22 cellular contexts compared by ENCODE assay signal in the genomic region with DNA sequence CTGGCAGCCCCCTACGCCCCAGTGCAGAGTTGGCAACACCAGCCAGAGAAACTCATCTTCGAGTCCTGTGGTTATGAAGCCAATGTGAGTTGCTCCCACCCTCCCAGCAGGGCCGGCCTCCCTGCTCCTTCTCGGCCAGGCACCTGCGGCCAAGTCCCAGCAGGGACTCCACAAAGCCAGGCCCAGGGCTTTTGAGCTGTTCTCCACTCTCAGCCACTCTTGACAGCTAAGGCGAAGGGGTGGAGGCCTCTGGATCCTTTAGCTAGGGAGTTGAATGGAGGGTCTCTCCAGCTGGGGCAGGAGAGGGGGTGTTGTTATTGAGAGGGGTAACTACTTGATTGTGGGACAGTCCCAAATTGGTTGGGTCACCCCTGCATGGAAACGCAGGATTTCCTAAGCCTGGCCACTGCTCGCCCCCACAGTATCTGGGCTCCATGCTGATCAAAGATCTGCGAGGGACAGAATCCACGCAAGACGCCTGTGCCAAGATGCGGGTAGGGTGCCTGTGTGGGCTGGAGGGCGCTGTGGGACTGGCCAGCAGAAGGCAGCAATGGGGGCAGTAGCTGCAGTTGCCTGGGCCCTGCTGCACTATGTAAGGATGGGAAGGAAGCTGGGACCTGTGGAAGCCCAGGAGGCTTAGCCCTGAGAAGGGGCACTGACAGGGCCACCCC. TPM values are rescaled to one million over a fixed set of nuclear protein-coding genes. Genes with fewer than 3 reads are reported as not detected.
A peak's percentile ranks its signal among the peaks of the same experiment; 100 is the strongest.
DNase-seq lines count a peak whose midpoint lies in the region; ATAC-seq and TF ChIP-seq lines count a peak whose summit lies in the region.
"Had no signal": no experiment of that assay in that cellular context is flagged by ENCODE, and none has a peak within 500 bp of the region (broad histone marks: within the 10 kb centered on the region; RNA-seq: fewer than 3 reads in every experiment).

No MANE protein-coding gene starts in this region.

- H4K91ac ChIP-seq in H9 (ENCODE audit: insufficient read length, low read depth, low read length): no peak overlapping the region

- H3K9ac ChIP-seq in H9 (ENCODE audit: extremely low read depth, insufficient read length, low read length): no peak overlapping the region

- H2BK20ac ChIP-seq in H9 (ENCODE audit: low read depth, low read length, poor library complexity, severe bottlenecking): no peak overlapping the region

- no peak overlapping the region for H3K23ac ChIP-seq in H9 (ENCODE audit: insufficient read length, low read depth, low read length)

- H3K9me3 ChIP-seq in Caco-2: no peaks in the 10 kb centered on the region
- H3K9me3 ChIP-seq in H9 (ENCODE audit: control insufficient read depth, low read depth, low read length): no peaks in the 10 kb centered on the region
- no peaks in the 10 kb centered on the region for H3K9me3 ChIP-seq in osteoblast (ENCODE audit: low read depth, low read length)
- no peaks in the 10 kb centered on the region for H3K9me3 ChIP-seq in naive thymus-derived CD4-positive, alpha-beta T cell (ENCODE audit: control insufficient read depth in 2 of 3, low read length in 3 of 3)
- H3K9me3 ChIP-seq: body of pancreas had no signal

- no peak overlapping the region for H3K4me3 ChIP-seq in Caco-2 (ENCODE audit: low read depth, low read length)
- no peak overlapping the region for H3K4me3 ChIP-seq in dorsolateral prefrontal cortex
- no peak overlapping the region for H3K4me3 ChIP-seq in osteoblast (ENCODE audit: insufficient read depth, low read length)
- no peak overlapping the region for H3K4me3 ChIP-seq in naive thymus-derived CD4-positive, alpha-beta T cell (ENCODE audit: low read length)
- H3K4me3 ChIP-seq: body of pancreas had no signal

- no peaks in the 10 kb centered on the region for H3K23me2 ChIP-seq in H9 (ENCODE audit: insufficient read length, low read depth, low read length, poor library complexity, severe bottlenecking)

- H3K14ac ChIP-seq in H9 (ENCODE audit: insufficient read depth, low read length): no peak overlapping the region; the same call in 1 of the 2 replicates

- no peak overlapping the region for H3K4me3 Mint-ChIP-seq in Caco-2 (ENCODE audit: unreplicated experiment)
- H3K4me3 Mint-ChIP-seq in H9: no peak overlapping the region; a peak in 1 of 5 replicates
- no peak overlapping the region for H3K4me3 Mint-ChIP-seq in naive thymus-derived CD4-positive, alpha-beta T cell
- H3K4me3 Mint-ChIP-seq: activated naive CD8-positive, alpha-beta T cell; activated T-helper 1 cell treated with anti-CD3 and anti-CD28 coated beads, Interleukin-12 subunit alpha, Interleukin-12 subunit beta, Interleukin-2, Interleukin-4 antibody, amounts not matched to agents 30 ng/mL and 10 ng/mL and 1 ng/mL, durations not matched to agents 14 hours and 24 hours and 36 hours; CD4-positive, alpha-beta memory T cell had no signal

- CTCF ChIA-PET in Caco-2 (lab: Charles Lee): interaction anchor here (0.6 kb wide), 1 partner anchor 13 kb away, joined by 3 read pairs; no protein-coding TSS in a partner anchor
- CTCF ChIA-PET in naive thymus-derived CD4-positive, alpha-beta T cell (lab: Charles Lee): interaction anchor here (1.1 kb wide), 1 partner anchor 10 kb away, joined by 4 read pairs; no protein-coding TSS in a partner anchor

- BruUV-seq in Caco-2 (replicated peaks; lab: Mats Ljungman, UMichigan): no TSS peak

- intact Hi-C loops in Caco-2 (cut with micrococcal nuclease; ENCODE audit: unreplicated experiment) (no loop called here), dorsolateral prefrontal cortex (cut with DNase I) (no loop called here)
- intact Hi-C loops in naive thymus-derived CD4-positive, alpha-beta T cell (cut with micrococcal nuclease): no loop called here

- H3K27me3 ChIP-seq in Caco-2 (replicated peaks; ENCODE audit: control insufficient read depth, insufficient read depth, low read length) (no peaks in the 10 kb centered on the region), H9 (ENCODE audit: insufficient read depth, low read length) (no peaks in the 10 kb centered on the region), dorsolateral prefrontal cortex (no peaks in the 10 kb centered on the region), osteoblast (ENCODE audit: insufficient read depth, low read length) (no peaks in the 10 kb centered on the region)
- H3K27me3 ChIP-seq in naive thymus-derived CD4-positive, alpha-beta T cell (ENCODE audit: control insufficient read depth in 2 of 2, insufficient read depth in 2 of 2, low read length in 2 of 2): no peaks in the 10 kb centered on the region
- H3K27me3 ChIP-seq: body of pancreas had no signal

- no peak for TF ChIP-seq CTCF in Caco-2 (IDR thresholded peaks at IDR 0.05; ENCODE audit: insufficient read depth in 1 of 2, low read depth in 1 of 2, low read length in 1 of 2, severe bottlenecking in 1 of 2, unreplicated experiment in 1 of 2)
- no peak for TF ChIP-seq CTCF in H9 (conservative IDR thresholded peaks at IDR 0.05)
- TF ChIP-seq CTCF in dorsolateral prefrontal cortex (IDR thresholded peaks at IDR 0.05 in 54 of 56, conservative IDR thresholded peaks at IDR 0.05 in 2 of 56; ENCODE audit: low read depth in 1 of 56, partially characterized antibody in 56 of 56): no peak
- no peak for TF ChIP-seq CTCF in osteoblast (IDR thresholded peaks at IDR 0.05; ENCODE audit: extremely low read depth, low read depth, low read length)

- H4K5ac ChIP-seq in H9 (ENCODE audit: insufficient read length, low read depth, low read length): no peak overlapping the region

- no CpG with 5 or more reads among the region's 13 CpGs for WGBS in H9 (ENCODE audit: extremely low coverage, insufficient read length, low lambda C conversion rate)

- H3K4ac ChIP-seq in H9 (ENCODE audit: low read depth, low read length): no peak overlapping the region

- H3K27ac Mint-ChIP-seq in Caco-2 (ENCODE audit: unreplicated experiment): peak overlapping the region; percentile 2
- 0 out of 7 replicates have a peak overlapping the region, but pooled peaks of 2 of the 3 experiments have one; percentile 14 to 69 for H3K27ac Mint-ChIP-seq in H9
- H3K27ac Mint-ChIP-seq in naive thymus-derived CD4-positive, alpha-beta T cell: no peak overlapping the region
- H3K27ac Mint-ChIP-seq: activated naive CD8-positive, alpha-beta T cell; activated T-helper 1 cell treated with anti-CD3 and anti-CD28 coated beads, Interleukin-12 subunit alpha, Interleukin-12 subunit beta, Interleukin-2, Interleukin-4 antibody, amounts not matched to agents 30 ng/mL and 10 ng/mL and 1 ng/mL, durations not matched to agents 14 hours and 24 hours and 36 hours had no signal

- H3K79me1 ChIP-seq in H9 (ENCODE audit: insufficient read depth, low read depth, low read length, poor library complexity, severe bottlenecking): no peaks in the 10 kb centered on the region

- H2BK12ac ChIP-seq in H9 (ENCODE audit: insufficient read length, low read depth, low read length): no peak overlapping the region

- no peak overlapping the region for H3T11ph ChIP-seq in H9 (ENCODE audit: low read length)

- no peak overlapping the region for H3K56ac ChIP-seq in H9 (ENCODE audit: insufficient read length, low read depth, low read length)

- H2BK120ac ChIP-seq in H9 (ENCODE audit: low read depth, low read length, poor library complexity, severe bottlenecking): no peak overlapping the region

- DNase-seq in Caco-2: peak in 1 of 2 experiments; percentile 11
- no peak for DNase-seq in H9
- DNase-seq in dorsolateral prefrontal cortex: peak in 5 of 10 donors; percentile 8 to 29 (median 14)
- DNase-seq in osteoblast (ENCODE audit: insufficient read length, low spot score, missing footprints): peak; percentile 70
- DNase-seq in effector CD4-positive, alpha-beta T cell: no peak
- DNase-seq in stimulated activated CD4-positive, alpha-beta T cell treated with anti-CD3 and anti-CD28 coated beads, Interleukin-1b, Interleukin-23, amount 100 ng/mL, for 48 hours: no peak
- DNase-seq in naive thymus-derived CD4-positive, alpha-beta T cell: no peak
- no peak for DNase-seq in activated CD4-positive, alpha-beta T cell treated with anti-CD3 and anti-CD28 coated beads, Interleukin-2, amount 50 U/mL, for 4 hours
- DNase-seq: CD4-positive, alpha-beta memory T cell; GDM1; hippocampal formation; Kasumi-1; NCI-H1092 treated with DMSO at 0.1 percent for 48 hours; NCI-H510A; stimulated activated CD4-positive, alpha-beta T cell treated with anti-CD3 and anti-CD28 coated beads, Interleukin-2, amount 100 ng/mL, for 24 hours; stimulated activated naive CD8-positive, alpha-beta T cell treated with anti-CD3 and anti-CD28 coated beads, Interleukin-15, Interleukin-2, amounts not matched to agents 100 U/mL and 50 U/mL, for 24 hours; T1000; trophoblast cell had no signal

- H3K4me2 ChIP-seq in H9 (ENCODE audit: insufficient read depth, insufficient read length, low read length) (no peak overlapping the region), osteoblast (ENCODE audit: insufficient read depth, low read length) (no peak overlapping the region)

- POLR2A ChIA-PET in Caco-2 (lab: Charles Lee): no interaction called here
- POLR2A ChIA-PET in naive thymus-derived CD4-positive, alpha-beta T cell (lab: Charles Lee): no interaction called here

- H3K4me1 Mint-ChIP-seq in Caco-2 (ENCODE audit: low read depth, unreplicated experiment) (no peaks in the 10 kb centered on the region), H9 (peaks cover 14 to 17% of the 10 kb centered on the region in 2 experiments)
- H3K4me1 Mint-ChIP-seq in naive thymus-derived CD4-positive, alpha-beta T cell: peaks cover 0 to 4% (median 0%) of the 10 kb centered on the region in 7 donors

- H2AFZ ChIP-seq in H9 (ENCODE audit: low read length) (no peak overlapping the region), osteoblast (ENCODE audit: low read length) (no peak overlapping the region)

- no peak overlapping the region for H2BK15ac ChIP-seq in H9 (ENCODE audit: low read depth, low read length)

- H3K79me2 ChIP-seq in H9 (ENCODE audit: insufficient read depth, low read length): no peaks in the 10 kb centered on the region
- H3K79me2 ChIP-seq in osteoblast (ENCODE audit: insufficient read depth, low read length): no peaks in the 10 kb centered on the region

- H3K4me1 ChIP-seq in Caco-2 (no peaks in the 10 kb centered on the region), H9 (ENCODE audit: insufficient read depth, low read length) (no peaks in the 10 kb centered on the region), osteoblast (ENCODE audit: insufficient read depth, low read length) (no peaks in the 10 kb centered on the region)
- H3K4me1 ChIP-seq in naive thymus-derived CD4-positive, alpha-beta T cell (ENCODE audit: control insufficient read depth in 2 of 2, insufficient read depth in 2 of 2, low read length in 2 of 2): no peaks in the 10 kb centered on the region
- H3K4me1 ChIP-seq: body of pancreas had no signal

- H4K20me1 ChIP-seq in H9 (ENCODE audit: control insufficient read depth, insufficient read depth, insufficient read length) (no peaks in the 10 kb centered on the region), osteoblast (ENCODE audit: insufficient read depth, low read length) (no peaks in the 10 kb centered on the region)

- H3K27me3 Mint-ChIP-seq in Caco-2 (ENCODE audit: insufficient read depth, unreplicated experiment): no peaks in the 10 kb centered on the region
- H3K27me3 Mint-ChIP-seq in H9 (ENCODE audit: low read depth): no peaks in the 10 kb centered on the region
- no peaks in the 10 kb centered on the region for H3K27me3 Mint-ChIP-seq in naive thymus-derived CD4-positive, alpha-beta T cell
- H3K27me3 Mint-ChIP-seq: activated naive CD8-positive, alpha-beta T cell; CD4-positive, alpha-beta memory T cell had no signal

- peaks cover 1% of the 10 kb centered on the region for H3K36me3 ChIP-seq in Caco-2 (ENCODE audit: control insufficient read depth, insufficient read depth, low read length)
- H3K36me3 ChIP-seq in osteoblast (ENCODE audit: insufficient read depth, low read length): peaks cover 14% of the 10 kb centered on the region
- H3K36me3 ChIP-seq in naive thymus-derived CD4-positive, alpha-beta T cell (ENCODE audit: control insufficient read depth in 2 of 3, insufficient read depth in 3 of 3, low read length in 3 of 3): peaks cover 0 to 90% (median 0%) of the 10 kb centered on the region in 3 experiments

- H3K27ac ChIP-seq in H9 (ENCODE audit: insufficient read length, low read depth, low read length) (no peak overlapping the region), dorsolateral prefrontal cortex (peak overlapping the region in 38 of 59 donors; percentile 8 to 84 (median 59)), osteoblast (ENCODE audit: low read depth, low read length) (no peak overlapping the region)
- H3K27ac ChIP-seq in naive thymus-derived CD4-positive, alpha-beta T cell (ENCODE audit: low read depth, low read length): no peak overlapping the region
- H3K27ac ChIP-seq: body of pancreas had no signal

- no peak overlapping the region for H3K18ac ChIP-seq in H9 (ENCODE audit: insufficient read length, low read depth, low read length)

- no peak for ATAC-seq in naive thymus-derived CD4-positive, alpha-beta T cell
- ATAC-seq: body of pancreas; HCT116; stimulated activated naive CD8-positive, alpha-beta T cell treated with anti-CD3 and anti-CD28 coated beads, Interleukin-15, Interleukin-2, amounts not matched to agents 100 U/mL and 50 U/mL, for 24 hours had no signal

- H2BK5ac ChIP-seq in H9 (ENCODE audit: insufficient read length, low read length): no peak overlapping the region

- no peaks in the 10 kb centered on the region for H3K9me3 Mint-ChIP-seq in Caco-2 (ENCODE audit: unreplicated experiment)
- no peaks in the 10 kb centered on the region; a peak in 1 of 5 replicates for H3K9me3 Mint-ChIP-seq in H9
- H3K9me3 Mint-ChIP-seq in naive thymus-derived CD4-positive, alpha-beta T cell: no peaks in the 10 kb centered on the region
- H3K9me3 Mint-ChIP-seq: activated T-helper 1 cell treated with anti-CD3 and anti-CD28 coated beads, Interleukin-12 subunit alpha, Interleukin-12 subunit beta, Interleukin-2, Interleukin-4 antibody, amounts not matched to agents 30 ng/mL and 10 ng/mL and 1 ng/mL, durations not matched to agents 14 hours and 24 hours and 36 hours; CD4-positive, alpha-beta memory T cell had no signal

- peaks cover 34% of the 10 kb centered on the region for H3K36me3 Mint-ChIP-seq in Caco-2 (ENCODE audit: insufficient read depth, unreplicated experiment)
- H3K36me3 Mint-ChIP-seq in H9 (ENCODE audit: insufficient read depth in 1 of 3, low read depth in 3 of 3): peaks cover 18 to 64% (median 57%) of the 10 kb centered on the region in 3 experiments; a peak in 6 of 7 replicates
- H3K36me3 Mint-ChIP-seq in naive thymus-derived CD4-positive, alpha-beta T cell: peaks cover 0 to 49% (median 27%) of the 10 kb centered on the region in 5 donors

- H4K8ac ChIP-seq in H9 (replicated peaks; ENCODE audit: insufficient read length, low read depth, low read length): no peak overlapping the region

- H2AK5ac ChIP-seq in H9 (ENCODE audit: insufficient read length, low read length): no peak overlapping the region

RNA-seq across cellular contexts. Expression of gene TCP11, which starts 58.3 kb away (rescaled TPM):
- total RNA-seq in Caco-2 (2022): not detected in 2 replicates
- total RNA-seq in H9 (2021): not detected in 2 replicates
- total RNA-seq in dorsolateral prefrontal cortex: 1 to 10 TPM in 21 of 120 experiments, under 1 TPM in 55, not detected in 44; 0.29 to 2.4 (median 0.73) TPM
- 0.29 and 0.72 TPM in 2 replicates for total RNA-seq in osteoblast
- not detected for total RNA-seq in naive thymus-derived CD4-positive, alpha-beta T cell
- polyA plus RNA-seq in naive thymus-derived CD4-positive, alpha-beta T cell: not detected
- total RNA-seq: activated T-helper 1 cell treated with anti-CD3 and anti-CD28 coated beads, Interleukin-12 subunit alpha, Interleukin-12 subunit beta, Interleukin-2, Interleukin-4 antibody, amounts not matched to agents 30 ng/mL and 10 ng/mL and 1 ng/mL, durations not matched to agents 14 hours and 24 hours and 36 hours; body of pancreas; CD4-positive, alpha-beta memory T cell had no signal
- polyA plus RNA-seq: CD4-positive, alpha-beta memory T cell had no signal

Comparison
In these comparisons a context has a peak if more than half of its experiments do, and no peak if none do; other contexts are left out.
1. H3K27ac Mint-ChIP-seq: peak in Caco-2 (single experiment) and H9 (2 of 3); none in naive thymus-derived CD4-positive, alpha-beta T cell (0 of 9).
2. H3K27ac ChIP-seq: peak in dorsolateral prefrontal cortex (38 of 59); none in H9 (single experiment), osteoblast (single experiment) and naive thymus-derived CD4-positive, alpha-beta T cell (single experiment).